Comparison of ENCODE assay signal across 25 cellular contexts in the genomic region with DNA sequence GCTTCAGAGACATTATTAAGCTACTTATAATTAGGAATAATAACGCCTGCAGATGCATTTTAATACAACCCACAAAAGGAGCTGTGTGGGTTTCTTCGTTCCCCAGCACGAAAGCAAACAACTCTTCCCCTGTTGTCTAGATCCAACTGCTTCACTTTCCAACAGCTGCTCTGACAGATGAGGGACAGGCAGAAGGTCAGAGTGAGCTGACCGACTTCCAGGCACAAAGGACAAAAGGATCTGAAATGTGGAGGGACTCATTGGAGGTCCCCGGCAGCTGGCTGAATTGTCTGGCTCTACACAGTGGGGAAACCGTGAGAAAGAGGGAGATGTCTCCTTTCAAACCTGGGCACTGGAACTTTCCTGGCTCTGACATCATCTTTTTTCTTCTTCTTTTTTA.
"Had no signal": no experiment of that assay in that cellular context is flagged by ENCODE, and none has a peak within 500 bp of the region (broad histone marks: within the 10 kb centered on the region; RNA-seq: fewer than 3 reads in every experiment).

No MANE protein-coding gene starts in this region.

- ATAC-seq: esophagus mucosa; gastrocnemius medialis; heart left ventricle; left ventricle myocardium superior; lower lobe of right lung; natural killer cell treated with Interleukin-12 subunit alpha and Interleukin-12 subunit beta and Interleukin-15 and Interleukin-18, amount 100 ng/mL, for 72 hours; psoas muscle; right cardiac atrium; stimulated activated memory B cell treated with anti-CD40 and anti-IgM and Interleukin-4, amounts not matched to agents 10 μg/mL and 1 μg/mL and 100 μg/mL, for 72 hours; stimulated activated naive CD8-positive, alpha-beta T cell treated with anti-CD3 and anti-CD28 coated beads, Interleukin-15, Interleukin-2, amounts not matched to agents 100 U/mL and 50 U/mL, for 24 hours had no signal

- H3K9me3 Mint-ChIP-seq: immature natural killer cell; naive B cell; natural killer cell treated with Interleukin-12 subunit alpha and Interleukin-12 subunit beta and Interleukin-15 and Interleukin-18, amount 100 ng/mL, for 72 hours; stimulated activated memory B cell treated with anti-CD40 and anti-IgM and Interleukin-4, amounts not matched to agents 10 μg/mL and 1 μg/mL and 100 μg/mL, for 72 hours; type B pancreatic cell had no signal

- DNase-seq: dorsolateral prefrontal cortex; effector CD4-positive, alpha-beta T cell; foreskin fibroblast; gastrocnemius medialis; heart left ventricle; hypothalamus; immature natural killer cell; left ventricle myocardium superior; lower lobe of right lung; naive B cell; nucleus accumbens; ovary; posterior cingulate gyrus; psoas muscle; right cardiac atrium; sigmoid colon; spleen; stimulated activated CD4-positive, alpha-beta T cell treated with anti-CD3 and anti-CD28 coated beads, Interleukin-4, amount 100 ng/mL, for 4 hours; stimulated activated naive CD8-positive, alpha-beta T cell treated with anti-CD3 and anti-CD28 coated beads, Interleukin-15, Interleukin-2, amounts not matched to agents 100 U/mL and 50 U/mL, for 24 hours; testis; tibial artery had no signal

- H3K27ac Mint-ChIP-seq: immature natural killer cell; natural killer cell treated with Interleukin-12 subunit alpha and Interleukin-12 subunit beta and Interleukin-15 and Interleukin-18, amount 100 ng/mL, for 72 hours; stimulated activated memory B cell treated with anti-CD40 and anti-IgM and Interleukin-4, amounts not matched to agents 10 μg/mL and 1 μg/mL and 100 μg/mL, for 72 hours; type B pancreatic cell had no signal

- H3K36me3 Mint-ChIP-seq: immature natural killer cell; naive B cell; natural killer cell treated with Interleukin-12 subunit alpha and Interleukin-12 subunit beta and Interleukin-15 and Interleukin-18, amount 100 ng/mL, for 72 hours; stimulated activated memory B cell treated with anti-CD40 and anti-IgM and Interleukin-4, amounts not matched to agents 10 μg/mL and 1 μg/mL and 100 μg/mL, for 72 hours; type B pancreatic cell had no signal

- H3K4me1 Mint-ChIP-seq: immature natural killer cell had no signal

- H3K4me3 Mint-ChIP-seq: immature natural killer cell; naive B cell; natural killer cell treated with Interleukin-12 subunit alpha and Interleukin-12 subunit beta and Interleukin-15 and Interleukin-18, amount 100 ng/mL, for 72 hours; stimulated activated memory B cell treated with anti-CD40 and anti-IgM and Interleukin-4, amounts not matched to agents 10 μg/mL and 1 μg/mL and 100 μg/mL, for 72 hours; type B pancreatic cell had no signal
